ENCODE assay signal across 20 cellular contexts in genomic region chr9:3500044-3500443, GRCh38. TPM values are rescaled to one million over a fixed set of nuclear protein-coding genes. Genes with fewer than 3 reads are reported as not detected.
DNase-seq lines count a peak whose midpoint lies in the region; ATAC-seq and TF ChIP-seq lines count a peak whose summit lies in the region.
"Had no signal": no experiment of that assay in that cellular context is flagged by ENCODE, and none has a peak within 500 bp of the region (broad histone marks: within the 10 kb centered on the region; RNA-seq: fewer than 3 reads in every experiment).

No MANE protein-coding gene starts in this region.

- H2AFZ ChIP-seq in IMR-90 (replicated peaks; ENCODE audit: low read length, poor library complexity) = no peak overlapping the region

- H3K4me3 ChIP-seq in IMR-90 (ENCODE audit: insufficient read depth, low read depth, low read length) (no peak overlapping the region), ectodermal cell (ENCODE audit: insufficient read depth, low read depth, low read length) (no peak overlapping the region), spleen (no peak overlapping the region)
- H3K4me3 ChIP-seq: colonic mucosa, SJCRH30, tibial artery had no signal

- no peak overlapping the region for H2BK5ac ChIP-seq in IMR-90 (ENCODE audit: low read depth, low read length, poor library complexity, severe bottlenecking)

- no peak for DNase-seq in activated naive CD4-positive, alpha-beta T cell treated with anti-CD3 and anti-CD28 coated beads for 36 hours
- DNase-seq in activated naive CD4-positive, alpha-beta T cell treated with anti-CD3 and anti-CD28 coated beads, Interleukin-2, amount 50 U/mL, for 16 hours = no peak
- DNase-seq in IMR-90 = no peak
- DNase-seq in globus pallidus (ENCODE audit: low spot score) = no peak
- DNase-seq in spleen = no peak
- DNase-seq: activated CD8-positive, alpha-beta memory T cell treated with anti-CD3 and anti-CD28 coated beads, Interleukin-2, amount 50 U/mL, for 48 hours; activated naive CD4-positive, alpha-beta T cell; CD4-positive, alpha-beta T cell; colonic mucosa; midbrain; NCI-H2029 treated with DMSO at 0.1 percent for 48 hours; NCI-H510A treated with DMSO at 0.1 percent for 48 hours; retina; SJCRH30; stimulated activated naive CD4-positive, alpha-beta T cell; T-helper 9 cell; tibial artery had no signal

- no peaks in the 10 kb centered on the region for H3K27me3 Mint-ChIP-seq in activated naive CD4-positive, alpha-beta T cell treated with anti-CD3 and anti-CD28 coated beads for 36 hours (ENCODE audit: low read depth)
- H3K27me3 Mint-ChIP-seq: CD4-positive, alpha-beta T cell had no signal

- no peaks in the 10 kb centered on the region for H3K27me3 ChIP-seq in IMR-90 (ENCODE audit: control insufficient read depth, insufficient read depth, low read length)
- H3K27me3 ChIP-seq in ectodermal cell (ENCODE audit: control insufficient read depth, insufficient read depth, low read length, poor library complexity, severe bottlenecking) = no peaks in the 10 kb centered on the region
- no peaks in the 10 kb centered on the region for H3K27me3 ChIP-seq in spleen (replicated peaks in 1 of 7)
- H3K27me3 ChIP-seq: colonic mucosa, SJCRH30, tibial artery had no signal

- no peaks in the 10 kb centered on the region for H4K20me1 ChIP-seq in IMR-90 (ENCODE audit: insufficient read depth, low read length)

- in situ Hi-C loops in IMR-90 (cut with MboI; ENCODE audit: low sequenced_read_pairs) = no loop called here

- H3K4me1 Mint-ChIP-seq in activated naive CD4-positive, alpha-beta T cell treated with anti-CD3 and anti-CD28 coated beads for 36 hours (ENCODE audit: low read depth) = peaks cover 33% of the 10 kb centered on the region

- no peak overlapping the region for H4K91ac ChIP-seq in IMR-90 (ENCODE audit: insufficient read depth, low read depth, low read length)

- TF ChIP-seq POLR2A in IMR-90 (IDR thresholded peaks at IDR 0.05; ENCODE audit: low read depth, low read length) = no peak
- TF ChIP-seq POLR2A in spleen (IDR thresholded peaks at IDR 0.05) = no peak

- no peak overlapping the region for H2AK5ac ChIP-seq in IMR-90 (ENCODE audit: low read depth, low read length)

- dilution Hi-C loops in IMR-90 (cut with HindIII; ENCODE audit: low sequenced_read_pairs, unreplicated experiment) = no loop called here

- no peak for ATAC-seq in IMR-90 (ENCODE audit: low read depth)
- ATAC-seq in HG03565 (IDR thresholded peaks at IDR 0.05; ENCODE audit: unreplicated experiment) = no peak
- no peak for ATAC-seq in HG03520 (IDR thresholded peaks at IDR 0.05; ENCODE audit: unreplicated experiment)

- TF ChIP-seq CTCF in IMR-90 (conservative IDR thresholded peaks at IDR 0.05; ENCODE audit: low read depth, low read length) (no peak), spleen (IDR thresholded peaks at IDR 0.05 in 8 of 11, conservative IDR thresholded peaks at IDR 0.05 in 3 of 11) (no peak)

- no peak overlapping the region for H2AK9ac ChIP-seq in IMR-90 (replicated peaks; ENCODE audit: low read depth, low read length, poor library complexity)

- 0 out of 4 replicates have a peak overlapping the region, but pooled peaks of 1 of the 2 experiments have one; percentile 19 for H4K8ac ChIP-seq in IMR-90 (ENCODE audit: low read depth in 2 of 2, low read length in 2 of 2)

- no peak overlapping the region for H3K27ac Mint-ChIP-seq in activated naive CD4-positive, alpha-beta T cell treated with anti-CD3 and anti-CD28 coated beads for 36 hours
- H3K27ac Mint-ChIP-seq: CD4-positive, alpha-beta T cell had no signal

- no peak overlapping the region; the same call in 1 of the 2 replicates for H3K18ac ChIP-seq in IMR-90 (ENCODE audit: low read depth, low read length)

- H3K4me3 Mint-ChIP-seq in activated naive CD4-positive, alpha-beta T cell treated with anti-CD3 and anti-CD28 coated beads for 36 hours = peak overlapping the region; percentile 1
- H3K4me3 Mint-ChIP-seq: CD4-positive, alpha-beta T cell had no signal

- H3K23ac ChIP-seq in IMR-90 (ENCODE audit: low read depth, low read length) = no peak overlapping the region

- H3K4me1 ChIP-seq in IMR-90 (ENCODE audit: control insufficient read depth, insufficient read depth, low read length) (peaks cover 6% of the 10 kb centered on the region), ectodermal cell (ENCODE audit: control insufficient read depth, insufficient read depth, low read length) (peaks cover 32% of the 10 kb centered on the region), spleen (peaks cover 0 to 54% (median 10%) of the 10 kb centered on the region in 6 donors)
- H3K4me1 ChIP-seq: colonic mucosa, SJCRH30 had no signal

- 100% methylated on average over 2 of the region's 4 CpGs; no CpG with 5 or more reads in 1 of the 2 experiments for WGBS in IMR-90 (ENCODE audit: extremely low coverage in 2 of 2, insufficient read length in 1 of 2), 2 experiments
- 83 to 91% methylated on average over 3 to 4 of the region's 4 CpGs for WGBS in ectodermal cell, 2 experiments
- 80 to 94% (median 88%) methylated on average over 4 of the region's 4 CpGs for WGBS in spleen, 5 donors

- H2BK20ac ChIP-seq in IMR-90 (ENCODE audit: low read depth, low read length) = no peak overlapping the region

- CTCF ChIA-PET in activated naive CD4-positive, alpha-beta T cell treated with anti-CD3 and anti-CD28 coated beads for 36 hours (lab: Charles Lee) = interaction anchor here (1.3 kb wide), 1 partner anchor 18 kb away, joined by 6 read pairs; no protein-coding TSS in a partner anchor
- CTCF ChIA-PET in IMR-90 (lab: Yijun Ruan, JAX) = interaction anchor here (0.6 kb wide), 1 partner anchor 458 kb away, joined by 5 read pairs; no protein-coding TSS in a partner anchor

- H2BK15ac ChIP-seq in IMR-90 (ENCODE audit: low read depth, low read length) = peak overlapping the region; percentile 52; the same call in 1 of the 3 replicates

- H3K4me2 ChIP-seq in IMR-90 (ENCODE audit: low read depth, low read length) = peak overlapping the region; percentile 79; the same call in 1 of the 2 replicates

- no peaks in the 10 kb centered on the region for H3K9me3 Mint-ChIP-seq in activated naive CD4-positive, alpha-beta T cell treated with anti-CD3 and anti-CD28 coated beads for 36 hours
- H3K9me3 Mint-ChIP-seq: CD4-positive, alpha-beta T cell had no signal

- H3K27ac ChIP-seq in IMR-90 (ENCODE audit: insufficient read depth, low read length) = no peak overlapping the region
- H3K27ac ChIP-seq in ectodermal cell (ENCODE audit: insufficient read depth, low read depth, low read length, poor library complexity, severe bottlenecking) = peak overlapping the region; percentile 75
- no peak overlapping the region for H3K27ac ChIP-seq in spleen
- H3K27ac ChIP-seq: colonic mucosa, SJCRH30, tibial artery had no signal

- H3K36me3 ChIP-seq in IMR-90 (ENCODE audit: control insufficient read depth, insufficient read depth, low read length) (no peaks in the 10 kb centered on the region), ectodermal cell (ENCODE audit: control insufficient read depth, insufficient read depth, low read length) (no peaks in the 10 kb centered on the region), spleen (no peaks in the 10 kb centered on the region)
- H3K36me3 ChIP-seq: colonic mucosa, SJCRH30, tibial artery had no signal

- H3K56ac ChIP-seq in IMR-90 (ENCODE audit: extremely low read depth, insufficient read depth, low read length) = no peak overlapping the region

- H3K9me3 ChIP-seq in IMR-90 (ENCODE audit: control insufficient read depth, insufficient read depth, low read length) (no peaks in the 10 kb centered on the region), ectodermal cell (ENCODE audit: control insufficient read depth, low read length) (no peaks in the 10 kb centered on the region), spleen (no peaks in the 10 kb centered on the region)
- H3K9me3 ChIP-seq: colonic mucosa, SJCRH30, tibial artery had no signal

- H4K5ac ChIP-seq in IMR-90 (ENCODE audit: low read depth, low read length) = no peak overlapping the region; the same call in 1 of the 2 replicates

- H3K14ac ChIP-seq in IMR-90 (replicated peaks; ENCODE audit: low read depth, low read length) = 0 out of 2 replicates have a peak overlapping the region, but pooled peaks have one; percentile 58

- peaks cover 4% of the 10 kb centered on the region for H3K36me3 Mint-ChIP-seq in activated naive CD4-positive, alpha-beta T cell treated with anti-CD3 and anti-CD28 coated beads for 36 hours (ENCODE audit: low read depth)

- POLR2A ChIA-PET in IMR-90 (lab: Charles Lee; ENCODE audit: unreplicated experiment) = no interaction called here

- no peak for TF ChIP-seq RAD21 in IMR-90 (IDR thresholded peaks at IDR 0.05; ENCODE audit: low read length)

- BruUV-seq in IMR-90 (replicated peaks; lab: Mats Ljungman, UMichigan) = no TSS peak

- no peak overlapping the region for H2BK120ac ChIP-seq in IMR-90 (ENCODE audit: low read depth, low read length)

- H3K79me1 ChIP-seq in IMR-90 (ENCODE audit: low read depth in 1 of 2, low read length in 2 of 2) = peaks cover 0 to 6% of the 10 kb centered on the region in 2 experiments; a peak in 1 of 4 replicates

- intact Hi-C loops in activated naive CD4-positive, alpha-beta T cell treated with anti-CD3 and anti-CD28 coated beads for 36 hours (cut with micrococcal nuclease) = no loop called here
- intact Hi-C loops in IMR-90 (cut with micrococcal nuclease) = no loop called here
- intact Hi-C loops in spleen (cut with DNase I; ENCODE audit: low total_unique reads) = no loop called here

- no peak overlapping the region for H3K4ac ChIP-seq in IMR-90 (ENCODE audit: low read depth, low read length)

- no peak overlapping the region for H3K9ac ChIP-seq in IMR-90 (ENCODE audit: low read depth, low read length)

- H3K9me1 ChIP-seq in IMR-90 (ENCODE audit: insufficient read depth, low read length) = no peaks in the 10 kb centered on the region

TF ChIP-seq in IMR-90, 13 proteins besides CTCF, POLR2A, EP300 and RAD21:
- TF ChIP-seq MXI1 (IDR thresholded peaks at IDR 0.05; ENCODE audit: borderline replicate concordance, low read depth, low read length) (no peak), SMC3 (IDR thresholded peaks at IDR 0.05; ENCODE audit: low read depth, low read length) (no peak), NFE2L2 (IDR thresholded peaks at IDR 0.05; ENCODE audit: low read depth, low read length) (no peak)

RNA-seq across cellular contexts. Expression of gene RFX3, which starts 25.8 kb away (rescaled TPM):
- total RNA-seq in activated naive CD4-positive, alpha-beta T cell treated with anti-CD3 and anti-CD28 coated beads for 36 hours = 10 to 100 TPM; 11.0 to 12.7 TPM
- 2.5 and 2.7 TPM in 2 replicates for total RNA-seq in IMR-90 (2012; rRNA removed)
- 0.95 and 1.7 TPM in 2 replicates for polyA plus RNA-seq in IMR-90 (2012; rRNA removed)
- 0.31 and 0.43 TPM in 2 replicates for polyA plus RNA-seq in IMR-90 (2012; cell fraction: cytosol; rRNA removed)
- 2.6 and 5.7 TPM in 2 replicates for polyA plus RNA-seq in IMR-90 (2012; cell fraction: nucleus; rRNA removed; ENCODE audit: low replicate concordance)
- polyA plus RNA-seq in ectodermal cell (2013, experiment 1 of 4) = 26.3 TPM
- polyA plus RNA-seq in ectodermal cell (2013, experiment 2 of 4) = 28.5 TPM
- polyA plus RNA-seq in ectodermal cell (2013, experiment 3 of 4) = 20.8 TPM
- 23.6 TPM for polyA plus RNA-seq in ectodermal cell (2013, experiment 4 of 4)
- total RNA-seq in spleen = 10 to 100 TPM; 16.9 to 25.9 (median 22.3) TPM
- 1 to 10 TPM; 2.5 to 3.0 (median 2.7) TPM for polyA plus RNA-seq in spleen
